ENCODE assay signal across 25 cellular contexts in the genomic region with DNA sequence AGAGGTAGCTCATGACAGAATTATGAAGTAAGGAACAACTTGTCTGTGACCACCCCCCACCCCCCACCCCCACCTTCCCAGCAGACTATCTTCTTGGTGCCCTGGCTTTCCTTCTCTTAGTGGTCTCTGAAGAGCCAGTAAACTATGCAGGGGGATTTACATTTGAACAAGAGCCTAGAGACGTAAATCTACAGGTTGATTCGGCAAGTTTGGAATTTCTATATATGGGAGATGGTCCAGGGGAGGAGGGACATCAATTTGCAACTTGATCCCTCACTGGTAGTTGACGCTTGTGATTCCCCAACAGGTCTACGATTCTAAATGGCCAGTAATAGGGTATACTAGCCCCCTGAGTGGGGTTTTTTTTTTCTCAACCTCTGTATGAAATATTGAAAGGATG. TPM values are rescaled to one million over a fixed set of nuclear protein-coding genes. Genes with fewer than 3 reads are reported as not detected.
A peak's percentile ranks its signal among the peaks of the same experiment; 100 is the strongest.
DNase-seq lines count a peak whose midpoint lies in the region; ATAC-seq, FAIRE-seq and TF ChIP-seq lines count a peak whose summit lies in the region.
"Had no signal": no experiment of that assay in that cellular context is flagged by ENCODE, and none has a peak within 500 bp of the region (broad histone marks: within the 10 kb centered on the region; RNA-seq: fewer than 3 reads in every experiment).

No MANE protein-coding gene starts in this region.

- H3K27me3 Mint-ChIP-seq in astrocyte (ENCODE audit: low read depth, unreplicated experiment): no peaks in the 10 kb centered on the region
- H3K27me3 Mint-ChIP-seq: CD4-positive, alpha-beta T cell had no signal

- no peaks in the 10 kb centered on the region for H3K79me2 ChIP-seq in astrocyte (ENCODE audit: insufficient read depth, low read length)

- H3K9ac ChIP-seq in astrocyte (ENCODE audit: low read length): no peak overlapping the region
- no peak overlapping the region for H3K9ac ChIP-seq in kidney (ENCODE audit: low read length in 2 of 2)
- H3K9ac ChIP-seq: BLaER1 treated with 17β-estradiol and CSF1 and Interleukin-3, amounts not matched to agents 10 nM and 100 nM; GM23248 had no signal

- H3K36me3 Mint-ChIP-seq in astrocyte (ENCODE audit: low read depth, unreplicated experiment): no peaks in the 10 kb centered on the region
- H3K36me3 Mint-ChIP-seq: CD8-positive, alpha-beta memory T cell had no signal

- H3K36me3 ChIP-seq in H7 (replicated peaks; ENCODE audit: control insufficient read depth, insufficient read depth, low read length) (no peaks in the 10 kb centered on the region), astrocyte (ENCODE audit: insufficient read depth, low read length) (peaks cover 2% of the 10 kb centered on the region), kidney (ENCODE audit: control insufficient read depth in 1 of 2, insufficient read depth in 2 of 2, low read length in 2 of 2) (peaks cover 0 to 5% of the 10 kb centered on the region in 2 donors)
- H3K36me3 ChIP-seq: BE2C had no signal

- intact Hi-C loops in kidney (cut with DNase I): no loop called here

- H3K4me1 ChIP-seq in astrocyte (ENCODE audit: insufficient read depth, low read length) (no peaks in the 10 kb centered on the region), foreskin keratinocyte (no peaks in the 10 kb centered on the region), kidney (ENCODE audit: control insufficient read depth in 1 of 2, insufficient read depth in 1 of 2, low read depth in 1 of 2, low read length in 2 of 2) (no peaks in the 10 kb centered on the region)
- H3K4me1 ChIP-seq: A549; BE2C; BLaER1 treated with 17β-estradiol and CSF1 and Interleukin-3, amounts not matched to agents 10 nM and 100 nM had no signal

- no peak overlapping the region for H2AFZ ChIP-seq in astrocyte (ENCODE audit: low read depth, low read length)
- H2AFZ ChIP-seq: GM23248 had no signal

- H3K27me3 ChIP-seq in H7 (ENCODE audit: control insufficient read depth, insufficient read depth, low read length): no peaks in the 10 kb centered on the region
- H3K27me3 ChIP-seq in astrocyte (ENCODE audit: insufficient read depth, low read length): no peaks in the 10 kb centered on the region
- H3K27me3 ChIP-seq in foreskin keratinocyte: no peaks in the 10 kb centered on the region
- H3K27me3 ChIP-seq: BE2C; BLaER1 treated with 17β-estradiol and CSF1 and Interleukin-3, amounts not matched to agents 10 nM and 100 nM had no signal

- DNase-seq in H7 (peak; percentile 62), astrocyte (ENCODE audit: low read depth) (no peak), iPS-NIHi11 (ENCODE audit: low spot score) (peak; percentile 31), foreskin keratinocyte (no peak), kidney (no peak)
- DNase-seq: 8988T; ACHN; AML-193; BE2C; CD4-positive, alpha-beta T cell; CD8-positive, alpha-beta memory T cell; DMS 273 treated with DMSO at 0.1 percent for 48 hours; DMS79; EL; GDM1; GM23248; HCEC 1CT had no signal

- H3K9me3 Mint-ChIP-seq in astrocyte (ENCODE audit: unreplicated experiment): no peaks in the 10 kb centered on the region
- H3K9me3 Mint-ChIP-seq: CD14-positive monocyte; CD4-positive, alpha-beta T cell; CD8-positive, alpha-beta memory T cell had no signal

- H3K4me2 ChIP-seq in astrocyte (ENCODE audit: low read length): no peak overlapping the region
- H3K4me2 ChIP-seq: A549; BLaER1 treated with 17β-estradiol and CSF1 and Interleukin-3, amounts not matched to agents 10 nM and 100 nM had no signal

- ATAC-seq in foreskin keratinocyte: no peak
- no peak for ATAC-seq in HG03442 (IDR thresholded peaks at IDR 0.05; ENCODE audit: unreplicated experiment)
- ATAC-seq: A549, GM12878 had no signal

- H3K4me3 ChIP-seq in H7 (ENCODE audit: insufficient read depth, low read depth, low read length) (no peak overlapping the region), astrocyte (ENCODE audit: insufficient read depth, low read depth, low read length) (no peak overlapping the region), kidney (ENCODE audit: low read length in 2 of 2) (no peak overlapping the region)
- H3K4me3 ChIP-seq: A549; BLaER1 treated with 17β-estradiol and CSF1 and Interleukin-3, amounts not matched to agents 10 nM and 100 nM; GM12878; GM23248 had no signal

- peak; percentile 9 for FAIRE-seq in astrocyte (lab: Jason Lieb, UNC)
- no peak for FAIRE-seq in kidney (lab: Jason Lieb, UNC)
- FAIRE-seq: D721Med, GM12878, GM19239 had no signal

- H3K9me3 ChIP-seq in astrocyte (ENCODE audit: insufficient read depth, low read depth, low read length) (no peaks in the 10 kb centered on the region), kidney (ENCODE audit: control insufficient read depth in 1 of 2, low read length in 2 of 2) (no peaks in the 10 kb centered on the region)
- H3K9me3 ChIP-seq: A549; BE2C; BLaER1 treated with 17β-estradiol and CSF1 and Interleukin-3, amounts not matched to agents 10 nM and 100 nM had no signal

- no peak overlapping the region for H3K27ac Mint-ChIP-seq in astrocyte (ENCODE audit: unreplicated experiment)
- H3K27ac Mint-ChIP-seq: CD4-positive, alpha-beta T cell; CD8-positive, alpha-beta memory T cell had no signal

- H3K4me1 Mint-ChIP-seq in astrocyte (ENCODE audit: low read depth, unreplicated experiment): no peaks in the 10 kb centered on the region
- H3K4me1 Mint-ChIP-seq: CD14-positive monocyte; CD8-positive, alpha-beta memory T cell had no signal

- TF ChIP-seq CTCF in astrocyte (IDR thresholded peaks at IDR 0.05; ENCODE audit: insufficient read depth, low read depth, low read length) (no peak), foreskin keratinocyte (conservative IDR thresholded peaks at IDR 0.05) (no peak), kidney (IDR thresholded peaks at IDR 0.05; ENCODE audit: borderline replicate concordance, extremely low read depth, insufficient read depth) (no peak)

- H3K27ac ChIP-seq in astrocyte (ENCODE audit: low read depth, low read length) (no peak overlapping the region), foreskin keratinocyte (no peak overlapping the region), kidney (ENCODE audit: low read depth in 2 of 2, low read length in 2 of 2) (no peak overlapping the region)
- H3K27ac ChIP-seq: A549; BLaER1 treated with 17β-estradiol and CSF1 and Interleukin-3, amounts not matched to agents 10 nM and 100 nM; GM23248 had no signal

- H4K20me1 ChIP-seq in astrocyte (ENCODE audit: insufficient read depth, low read length): no peaks in the 10 kb centered on the region
- H4K20me1 ChIP-seq: BLaER1 treated with 17β-estradiol and CSF1 and Interleukin-3, amounts not matched to agents 10 nM and 100 nM had no signal

- H3K4me3 Mint-ChIP-seq in astrocyte (ENCODE audit: unreplicated experiment): no peak overlapping the region
- H3K4me3 Mint-ChIP-seq: CD14-positive monocyte; CD4-positive, alpha-beta T cell; CD8-positive, alpha-beta memory T cell had no signal

RNA-seq across cellular contexts. Expression of gene IL13RA1, which starts 36.7 kb away (rescaled TPM):
- total RNA-seq in H7 (2014; rRNA removed; shearing (Covaris generic)): 15.1 and 16.6 TPM in 2 replicates
- total RNA-seq in astrocyte (39.3 and 41.1 TPM in 2 replicates), foreskin keratinocyte (22.7 and 24.3 TPM in 2 replicates), kidney (79.8 TPM)
- polyA plus RNA-seq in foreskin keratinocyte (12.1 and 12.7 TPM in 2 replicates), kidney (ENCODE audit: insufficient read depth, low read depth, low replicate concordance) (26.5 TPM)
- polyA plus RNA-seq: CD8-positive, alpha-beta memory T cell had no signal

RNA-seq across cellular contexts. Expression of gene ZCCHC12, which starts 59.5 kb away (rescaled TPM):
- total RNA-seq in H7 (2014; rRNA removed; shearing (Covaris generic)): 0.07 and 0.45 TPM in 2 replicates
- total RNA-seq in astrocyte: 0.16 TPM in 1 of 2 replicates, not detected in the other
- total RNA-seq in foreskin keratinocyte: not detected in 2 replicates
- not detected in 2 replicates for polyA plus RNA-seq in foreskin keratinocyte
- not detected for total RNA-seq in kidney
- polyA plus RNA-seq in kidney (ENCODE audit: insufficient read depth, low read depth, low replicate concordance): not detected
- total RNA-seq: CD8-positive, alpha-beta memory T cell; GM12878; GM23248; H4 had no signal
- polyA plus RNA-seq: CD14-positive monocyte, GM23248 had no signal

Comparison
In these comparisons a context has a peak if more than half of its experiments do, and no peak if none do; other contexts are left out.
1. DNase-seq: peak in H7 (single experiment) and iPS-NIHi11 (single experiment); none in astrocyte (single experiment), foreskin keratinocyte (0 of 2) and kidney (single experiment).